ENCODE assay signal across 15 cellular contexts in the genomic region with DNA sequence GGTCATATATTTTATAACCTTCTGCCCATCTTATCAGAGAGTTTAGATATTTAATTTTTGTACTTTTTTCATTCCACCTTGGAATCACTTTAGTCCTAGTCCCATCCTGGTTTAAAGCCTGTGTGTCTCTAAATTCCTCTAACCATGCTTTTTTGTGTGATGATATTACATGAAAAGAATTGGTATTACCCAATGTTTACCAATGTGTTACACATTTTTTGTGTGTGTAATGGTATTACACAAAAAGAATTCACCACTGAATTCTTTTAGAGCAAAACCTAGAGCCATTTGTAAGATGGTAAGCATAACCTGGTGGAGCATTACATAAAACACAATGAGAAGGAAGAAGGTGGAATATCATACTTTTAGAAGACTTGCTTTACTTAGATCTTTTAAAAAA.
DNase-seq lines count a peak whose midpoint lies in the region; TF ChIP-seq lines count a peak whose summit lies in the region.
"Had no signal": no experiment of that assay in that cellular context is flagged by ENCODE, and none has a peak within 500 bp of the region (broad histone marks: within the 10 kb centered on the region; RNA-seq: fewer than 3 reads in every experiment).

No MANE protein-coding gene starts in this region.

- no peak overlapping the region for H3K27ac ChIP-seq in SK-N-SH (ENCODE audit: low read depth in 2 of 2, low read length in 1 of 2)
- H3K27ac ChIP-seq: BLaER1 treated with 17β-estradiol and CSF1 and Interleukin-3, amounts not matched to agents 10 nM and 100 nM had no signal

- POLR2A ChIA-PET in SK-N-SH (lab: Yijun Ruan, JAX) = no interaction called here

- H3K36me3 ChIP-seq in adipocyte (ENCODE audit: control insufficient read depth, insufficient read depth, low read length, severe bottlenecking) (no peaks in the 10 kb centered on the region), SK-N-SH (replicated peaks in 1 of 2; ENCODE audit: control insufficient read depth in 1 of 2, insufficient read depth in 2 of 2, low read length in 1 of 2) (no peaks in the 10 kb centered on the region)

- TF ChIP-seq EP300 in SK-N-SH (IDR thresholded peaks at IDR 0.05; ENCODE audit: borderline replicate concordance in 1 of 2, low read depth in 1 of 2, low read length in 1 of 2) = no peak

- no peak for TF ChIP-seq CTCF in SK-N-SH (IDR thresholded peaks at IDR 0.05)

- H3K4me1 ChIP-seq in adipocyte (ENCODE audit: control insufficient read depth, insufficient read depth, low read length) = peaks cover 24% of the 10 kb centered on the region
- H3K4me1 ChIP-seq in SK-N-SH (ENCODE audit: control insufficient read depth in 1 of 2, insufficient read depth in 2 of 2, low read depth in 1 of 2, low read length in 1 of 2) = peaks cover 0 to 5% of the 10 kb centered on the region in 2 experiments; a peak in 3 of 4 replicates

- peak overlapping the region; percentile 75 for H3K9ac ChIP-seq in adipocyte (ENCODE audit: low read length)
- H3K9ac ChIP-seq in SK-N-SH = no peak overlapping the region
- H3K9ac ChIP-seq: BLaER1 treated with 17β-estradiol and CSF1 and Interleukin-3, amounts not matched to agents 10 nM and 100 nM had no signal

- H2AFZ ChIP-seq in SK-N-SH (ENCODE audit: low read depth) = no peak overlapping the region

- no peak overlapping the region for H3K4me2 ChIP-seq in SK-N-SH
- H3K4me2 ChIP-seq: BLaER1 treated with 17β-estradiol and CSF1 and Interleukin-3, amounts not matched to agents 10 nM and 100 nM had no signal

- H3K27me3 ChIP-seq in adipocyte (replicated peaks; ENCODE audit: control insufficient read depth, insufficient read depth, low read length) (no peaks in the 10 kb centered on the region), SK-N-SH (ENCODE audit: insufficient read depth) (no peaks in the 10 kb centered on the region)

- peak overlapping the region; percentile 65 for H3K4me3 ChIP-seq in adipocyte (ENCODE audit: low read length)
- H3K4me3 ChIP-seq in SK-N-SH (ENCODE audit: low read depth in 2 of 2, low read length in 1 of 2) = no peak overlapping the region
- H3K4me3 ChIP-seq: BLaER1 treated with 17β-estradiol and CSF1 and Interleukin-3, amounts not matched to agents 10 nM and 100 nM had no signal

- CTCF ChIA-PET in SK-N-SH (lab: Yijun Ruan, JAX) = no interaction called here

- no peaks in the 10 kb centered on the region for H4K20me1 ChIP-seq in SK-N-SH (ENCODE audit: insufficient read depth)
- H4K20me1 ChIP-seq: BLaER1 treated with 17β-estradiol and CSF1 and Interleukin-3, amounts not matched to agents 10 nM and 100 nM had no signal

- H3F3A ChIP-seq in SK-N-SH (replicated peaks; ENCODE audit: insufficient read depth) = no peaks in the 10 kb centered on the region

- no peak for TF ChIP-seq RAD21 in SK-N-SH (IDR thresholded peaks at IDR 0.05; ENCODE audit: low read length)

- H3K9me3 ChIP-seq in adipocyte (ENCODE audit: control insufficient read depth, low read length) (no peaks in the 10 kb centered on the region), SK-N-SH (no peaks in the 10 kb centered on the region)

- H3K79me2 ChIP-seq in SK-N-SH (ENCODE audit: insufficient read depth) = no peaks in the 10 kb centered on the region

- H3K9me2 ChIP-seq in SK-N-SH = no peaks in the 10 kb centered on the region

- DNase-seq in EL (peak; percentile 12), adipocyte (ENCODE audit: low read depth) (peak; percentile 70), fibroblast of peridontal ligament (ENCODE audit: extremely low read depth) (peak; percentile 42), renal cortical epithelial cell (ENCODE audit: low read depth) (peak; percentile 37), NCI-H1417 treated with DMSO at 0.1 percent for 48 hours (lab: John Stamatoyannopoulos, UW) (no peak), GF-D8 (lab: John Stamatoyannopoulos, UW) (no peak), SK-N-SH (no peak)
- DNase-seq: CD8-positive, alpha-beta memory T cell; DMS 273 treated with DMSO at 0.1 percent for 48 hours; NCI-H187 treated with DMSO at 0.1 percent for 48 hours; NCI-H69; OCI-M1; RPMI8226; SIG-M5 had no signal

TF ChIP-seq in SK-N-SH, 30 proteins besides CTCF, POLR2A, EP300 and RAD21:
- no peak for TF ChIP-seq RXRA (IDR thresholded peaks at IDR 0.05; ENCODE audit: borderline replicate concordance, low read depth)
- TF ChIP-seq FOXJ3 (CRISPR knock-in tag; IDR thresholded peaks at IDR 0.05) = no peak
TF ChIP-seq in SK-N-SH: peak in this region for 0.

Comparison
In these comparisons a context has a peak if more than half of its experiments do, and no peak if none do; other contexts are left out.
1. DNase-seq: peak in EL (single experiment), adipocyte (single experiment), fibroblast of peridontal ligament (single experiment) and renal cortical epithelial cell (single experiment); none in NCI-H1417 treated with DMSO at 0.1 percent for 48 hours (single experiment), GF-D8 (single experiment) and SK-N-SH (single experiment).